In the genomic region with DNA sequence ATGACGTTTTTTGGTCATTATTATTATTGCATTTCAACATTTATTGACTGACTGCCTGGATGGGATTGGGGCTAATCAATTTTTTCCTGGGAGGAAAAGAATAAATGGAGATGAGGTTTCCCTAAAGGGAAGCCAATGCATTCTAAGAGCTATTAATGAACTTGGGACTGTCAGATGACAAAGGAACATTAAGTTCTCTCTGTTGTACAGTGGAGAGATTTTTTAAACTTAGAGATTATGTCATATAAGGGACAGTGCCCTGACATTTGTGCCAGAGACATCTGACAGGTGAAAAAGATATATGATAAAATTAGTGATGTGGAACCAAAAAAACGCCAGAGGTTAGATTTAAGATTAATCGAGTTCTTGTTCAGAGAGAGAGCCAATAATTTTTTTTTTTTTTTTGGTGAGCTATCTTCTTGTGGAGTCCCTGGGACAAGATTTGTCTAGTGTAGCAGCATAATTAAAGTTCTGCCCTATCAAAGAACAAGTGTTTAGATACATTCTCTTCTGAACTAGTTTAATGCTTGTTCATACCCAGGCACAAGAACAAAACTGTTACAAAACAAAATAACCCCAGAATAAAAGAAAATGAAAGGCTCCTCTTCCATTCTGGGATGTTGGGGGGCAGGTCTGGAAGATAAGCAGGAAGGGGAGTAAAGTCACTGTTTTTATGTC, we compare ENCODE assay signal across 25 cellular contexts.
"Had no signal": no experiment of that assay in that cellular context is flagged by ENCODE, and none has a peak within 500 bp of the region (broad histone marks: within the 10 kb centered on the region; RNA-seq: fewer than 3 reads in every experiment).

No MANE protein-coding gene starts in this region.

- H3K9me3 ChIP-seq: mucosa of descending colon, ovary, right lobe of liver, tibial nerve, uterus had no signal

- ATAC-seq: left lobe of liver; mucosa of descending colon; naive thymus-derived CD4-positive, alpha-beta T cell; natural killer cell treated with Interleukin-12 subunit alpha and Interleukin-12 subunit beta and Interleukin-15 and Interleukin-18, amount 100 ng/mL, for 72 hours; right lobe of liver; stimulated activated memory B cell treated with anti-CD40 and anti-IgM and Interleukin-4, amounts not matched to agents 10 μg/mL and 1 μg/mL and 100 μg/mL, for 72 hours; stimulated activated naive CD8-positive, alpha-beta T cell treated with anti-CD3 and anti-CD28 coated beads, Interleukin-15, amount 100 ng/mL, for 72 hours had no signal

- H3K4me3 Mint-ChIP-seq: naive thymus-derived CD4-positive, alpha-beta T cell; natural killer cell treated with Interleukin-12 subunit alpha and Interleukin-12 subunit beta and Interleukin-15 and Interleukin-18, amount 100 ng/mL, for 72 hours; stimulated activated memory B cell treated with anti-CD40 and anti-IgM and Interleukin-4, amounts not matched to agents 10 μg/mL and 1 μg/mL and 100 μg/mL, for 72 hours; stimulated activated naive CD8-positive, alpha-beta T cell treated with anti-CD3 and anti-CD28 coated beads, Interleukin-15, amount 100 ng/mL, for 72 hours; type B pancreatic cell had no signal

- H3K27ac ChIP-seq: ovary, right lobe of liver, tibial nerve, uterus had no signal

- H3K9me3 Mint-ChIP-seq: natural killer cell treated with Interleukin-12 subunit alpha and Interleukin-12 subunit beta and Interleukin-15 and Interleukin-18, amount 100 ng/mL, for 72 hours; stimulated activated memory B cell treated with anti-CD40 and anti-IgM and Interleukin-4, amounts not matched to agents 10 μg/mL and 1 μg/mL and 100 μg/mL, for 72 hours; stimulated activated naive CD8-positive, alpha-beta T cell treated with anti-CD3 and anti-CD28 coated beads, Interleukin-15, amount 100 ng/mL, for 72 hours had no signal

- H3K27me3 Mint-ChIP-seq: natural killer cell treated with Interleukin-12 subunit alpha and Interleukin-12 subunit beta and Interleukin-15 and Interleukin-18, amount 100 ng/mL, for 72 hours; progenitor cell of endocrine pancreas; stimulated activated memory B cell treated with anti-CD40 and anti-IgM and Interleukin-4, amounts not matched to agents 10 μg/mL and 1 μg/mL and 100 μg/mL, for 72 hours; stimulated activated naive CD8-positive, alpha-beta T cell treated with anti-CD3 and anti-CD28 coated beads, Interleukin-15, amount 100 ng/mL, for 72 hours had no signal

- H3K27ac Mint-ChIP-seq: naive thymus-derived CD4-positive, alpha-beta T cell; natural killer cell treated with Interleukin-12 subunit alpha and Interleukin-12 subunit beta and Interleukin-15 and Interleukin-18, amount 100 ng/mL, for 72 hours; progenitor cell of endocrine pancreas; stimulated activated memory B cell treated with anti-CD40 and anti-IgM and Interleukin-4, amounts not matched to agents 10 μg/mL and 1 μg/mL and 100 μg/mL, for 72 hours; stimulated activated naive CD8-positive, alpha-beta T cell treated with anti-CD3 and anti-CD28 coated beads, Interleukin-15, amount 100 ng/mL, for 72 hours; type B pancreatic cell had no signal

- H3K4me1 ChIP-seq: right lobe of liver, tibial nerve had no signal

- H3K36me3 ChIP-seq: ovary, right lobe of liver, tibial nerve, uterus had no signal

- H3K4me3 ChIP-seq: lung, mucosa of descending colon, ovary, right lobe of liver, smooth muscle cell, tibial nerve, uterus had no signal

- DNase-seq: hippocampal formation; kidney glomerular epithelial cell; left cardiac atrium; midbrain; mucosa of descending colon; naive thymus-derived CD4-positive, alpha-beta T cell; ovary; retina; right lobe of liver; stimulated activated CD4-positive, alpha-beta T cell treated with anti-CD3 and anti-CD28 coated beads, Interleukin-1b, Interleukin-23, amount 100 ng/mL, for 48 hours; stimulated activated CD4-positive, alpha-beta T cell treated with anti-CD3 and anti-CD28 coated beads, Interleukin-2, amount 100 ng/mL, for 48 hours; stimulated activated CD4-positive, alpha-beta T cell treated with anti-CD3 and anti-CD28 coated beads, Interleukin-4, amount 100 ng/mL, for 4 hours; stimulated activated CD8-positive, alpha-beta memory T cell treated with anti-CD3 and anti-CD28 coated beads, Interleukin-4, amount 100 ng/mL, for 48 hours; stimulated activated naive CD4-positive, alpha-beta T cell treated with Interleukin-2 at 50 U/mL for 16 hours; stimulated activated naive CD8-positive, alpha-beta T cell treated with anti-CD3 and anti-CD28 coated beads, Interleukin-15, amount 100 ng/mL, for 72 hours; substantia nigra; uterus had no signal

- H3K4me1 Mint-ChIP-seq: stimulated activated naive CD8-positive, alpha-beta T cell treated with anti-CD3 and anti-CD28 coated beads, Interleukin-15, amount 100 ng/mL, for 72 hours had no signal

- H3K36me3 Mint-ChIP-seq: naive thymus-derived CD4-positive, alpha-beta T cell; natural killer cell treated with Interleukin-12 subunit alpha and Interleukin-12 subunit beta and Interleukin-15 and Interleukin-18, amount 100 ng/mL, for 72 hours; stimulated activated memory B cell treated with anti-CD40 and anti-IgM and Interleukin-4, amounts not matched to agents 10 μg/mL and 1 μg/mL and 100 μg/mL, for 72 hours had no signal

- H3K27me3 ChIP-seq: ovary, right lobe of liver, tibial nerve, uterus had no signal
